Comparison of ENCODE assay signal across 21 cellular contexts in the genomic region with DNA sequence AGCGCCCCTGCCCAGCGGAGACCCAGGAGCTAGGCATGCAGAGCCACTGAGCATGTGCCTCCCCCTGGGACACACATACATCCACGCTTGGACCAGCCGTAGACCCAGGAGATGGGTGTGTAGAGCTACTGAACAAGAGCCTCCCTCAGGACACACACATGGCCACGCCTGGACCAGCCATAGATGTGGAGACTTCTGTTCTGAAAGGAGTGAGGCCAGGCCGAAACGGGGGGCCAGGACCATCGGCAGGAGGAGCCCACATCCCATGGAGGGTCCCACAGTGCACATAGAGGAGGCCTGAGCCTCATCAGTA.
DNase-seq lines count a peak whose midpoint lies in the region; ATAC-seq and TF ChIP-seq lines count a peak whose summit lies in the region.
"Had no signal": no experiment of that assay in that cellular context is flagged by ENCODE, and none has a peak within 500 bp of the region (broad histone marks: within the 10 kb centered on the region; RNA-seq: fewer than 3 reads in every experiment).

No MANE protein-coding gene starts in this region.

- TF ChIP-seq CTCF in natural killer cell (IDR thresholded peaks at IDR 0.05): no peak
- TF ChIP-seq CTCF in osteocyte (IDR thresholded peaks at IDR 0.05): no peak

- no peaks in the 10 kb centered on the region for H3K36me3 Mint-ChIP-seq in natural killer cell treated with Interleukin-12 subunit alpha and Interleukin-12 subunit beta and Interleukin-15 and Interleukin-18, amount 100 ng/mL, for 72 hours
- H3K36me3 Mint-ChIP-seq in natural killer cell (no peaks in the 10 kb centered on the region), osteocyte (ENCODE audit: unreplicated experiment) (no peaks in the 10 kb centered on the region)
- H3K36me3 Mint-ChIP-seq: CD14-positive monocyte; CD8-positive, alpha-beta memory T cell had no signal

- no peak overlapping the region for H3K27ac Mint-ChIP-seq in natural killer cell treated with Interleukin-12 subunit alpha and Interleukin-12 subunit beta and Interleukin-15 and Interleukin-18, amount 100 ng/mL, for 72 hours
- H3K27ac Mint-ChIP-seq in natural killer cell (no peak overlapping the region), osteocyte (ENCODE audit: unreplicated experiment) (no peak overlapping the region)
- H3K27ac Mint-ChIP-seq: CD14-positive monocyte; CD4-positive, alpha-beta T cell; CD8-positive, alpha-beta memory T cell; GM23338; H9 had no signal

- peaks cover 4% of the 10 kb centered on the region for H3K9me3 Mint-ChIP-seq in natural killer cell treated with Interleukin-12 subunit alpha and Interleukin-12 subunit beta and Interleukin-15 and Interleukin-18, amount 100 ng/mL, for 72 hours
- peaks cover 0 to under 1% of the 10 kb centered on the region in 2 donors for H3K9me3 Mint-ChIP-seq in natural killer cell
- peaks cover 46% of the 10 kb centered on the region for H3K9me3 Mint-ChIP-seq in osteocyte (ENCODE audit: unreplicated experiment)
- H3K9me3 Mint-ChIP-seq: CD4-positive, alpha-beta T cell had no signal

- H3K4me3 Mint-ChIP-seq in natural killer cell treated with Interleukin-12 subunit alpha and Interleukin-12 subunit beta and Interleukin-15 and Interleukin-18, amount 100 ng/mL, for 72 hours: no peak overlapping the region
- no peak overlapping the region for H3K4me3 Mint-ChIP-seq in natural killer cell
- no peak overlapping the region for H3K4me3 Mint-ChIP-seq in osteocyte (ENCODE audit: unreplicated experiment)
- H3K4me3 Mint-ChIP-seq: CD14-positive monocyte; CD4-positive, alpha-beta T cell; GM23338; H9 had no signal

- DNase-seq in natural killer cell treated with Interleukin-12 subunit alpha and Interleukin-12 subunit beta and Interleukin-15 and Interleukin-18, amount 100 ng/mL, for 72 hours (ENCODE audit: low spot score): no peak
- DNase-seq in natural killer cell: no peak
- DNase-seq in mucosa of gallbladder (ENCODE audit: low spot score): peak; percentile 6
- DNase-seq in osteocyte (ENCODE audit: extremely low spot score, unreplicated experiment): peak; percentile 68
- no peak for DNase-seq in NCI-H2227 (lab: John Stamatoyannopoulos, UW; ENCODE audit: unreplicated experiment)
- no peak for DNase-seq in NCI-H1436 (lab: John Stamatoyannopoulos, UW)
- DNase-seq in sciatic nerve (ENCODE audit: low spot score): no peak
- DNase-seq: 8988T; ACHN; AML-193; BE2C; CD4-positive, alpha-beta T cell; CD8-positive, alpha-beta memory T cell; DMS53; DMS79 treated with DMSO at 0.1 percent for 48 hours; GF-D8; H9 had no signal

- H3K4me1 Mint-ChIP-seq in natural killer cell treated with Interleukin-12 subunit alpha and Interleukin-12 subunit beta and Interleukin-15 and Interleukin-18, amount 100 ng/mL, for 72 hours (ENCODE audit: low read depth in 2 of 2): no peaks in the 10 kb centered on the region
- no peaks in the 10 kb centered on the region for H3K4me1 Mint-ChIP-seq in natural killer cell
- H3K4me1 Mint-ChIP-seq in osteocyte (ENCODE audit: unreplicated experiment): no peaks in the 10 kb centered on the region
- H3K4me1 Mint-ChIP-seq: CD14-positive monocyte; CD8-positive, alpha-beta memory T cell; GM23338 had no signal

- intact Hi-C loops in natural killer cell (cut with micrococcal nuclease): no loop called here
- intact Hi-C loops in sciatic nerve (cut with DNase I): no loop called here

- ATAC-seq in natural killer cell treated with Interleukin-12 subunit alpha and Interleukin-12 subunit beta and Interleukin-15 and Interleukin-18, amount 100 ng/mL, for 72 hours: peak; percentile 34 to 41
- ATAC-seq in natural killer cell (no peak), sciatic nerve (no peak)
- ATAC-seq: A549, GM23338, HCT116 had no signal

- H3K27me3 Mint-ChIP-seq in natural killer cell treated with Interleukin-12 subunit alpha and Interleukin-12 subunit beta and Interleukin-15 and Interleukin-18, amount 100 ng/mL, for 72 hours: peaks cover 0 to 2% of the 10 kb centered on the region in 2 donors
- H3K27me3 Mint-ChIP-seq in natural killer cell (ENCODE audit: low read depth in 2 of 2) (no peaks in the 10 kb centered on the region), osteocyte (ENCODE audit: unreplicated experiment) (no peaks in the 10 kb centered on the region)
- H3K27me3 Mint-ChIP-seq: CD4-positive, alpha-beta T cell; CD8-positive, alpha-beta memory T cell had no signal

Comparison
In these comparisons a context has a peak if more than half of its experiments do, and no peak if none do; other contexts are left out.
1. ATAC-seq: peak in natural killer cell treated with Interleukin-12 subunit alpha and Interleukin-12 subunit beta and Interleukin-15 and Interleukin-18, amount 100 ng/mL, for 72 hours (2 of 2); none in natural killer cell (0 of 3) and sciatic nerve (single experiment).
2. DNase-seq: peak in mucosa of gallbladder (single experiment) and osteocyte (single experiment); none in natural killer cell treated with Interleukin-12 subunit alpha and Interleukin-12 subunit beta and Interleukin-15 and Interleukin-18, amount 100 ng/mL, for 72 hours (single experiment), natural killer cell (single experiment), NCI-H2227 (single experiment), NCI-H1436 (single experiment) and sciatic nerve (single experiment).